Comparison of ENCODE assay signal across 8 cellular contexts in genomic region chr4:2241410-2242353, GRCh38. TPM values are rescaled to one million over a fixed set of nuclear protein-coding genes. Genes with fewer than 3 reads are reported as not detected.
DNase-seq lines count a peak whose midpoint lies in the region; ATAC-seq, FAIRE-seq and TF ChIP-seq lines count a peak whose summit lies in the region.

HAUS3 (minus strand) TSS chr4:2242121; CDS start chr4:2240946, 1,175 bp downstream.
POLN (minus strand) TSS chr4:2242121; CDS start chr4:2229231, 12,890 bp downstream.

- H3K9me3 ChIP-seq in left ventricle myocardium inferior (replicated peaks): no peaks in the 10 kb centered on the region
- H3K9me3 ChIP-seq in psoas muscle: no peaks in the 10 kb centered on the region

- H3K4me1 ChIP-seq in left ventricle myocardium inferior (peaks cover 91% of the 10 kb centered on the region), psoas muscle (peaks cover 45% of the 10 kb centered on the region), urinary bladder (ENCODE audit: insufficient read depth) (no peaks in the 10 kb centered on the region)

- peak; percentile 99 for FAIRE-seq in GM12892 (lab: Jason Lieb, UNC)

- 0 to 1% (median 0%) methylated on average over 71 to 88 of the region's 88 CpGs for WGBS in psoas muscle, 3 donors
- under 1% methylated on average over 88 of the region's 88 CpGs for WGBS in urinary bladder

- intact Hi-C loops in left ventricle myocardium inferior (cut with micrococcal nuclease) (no loop called here), psoas muscle (cut with DNase I) (loop anchor here in 1 of 2 donors (2.0 to 5.0 kb wide), 2 partner anchors 19 to 176 kb away; partner anchors contain the start of genes CFAP99 and ZFYVE28)

- TF ChIP-seq POLR2A in GM12892 (IDR thresholded peaks at IDR 0.05; ENCODE audit: low read depth, low read length): peak; percentile 88

- ATAC-seq in HG02840 (IDR thresholded peaks at IDR 0.05; ENCODE audit: low FRiP score, unreplicated experiment): peak; percentile 88
- ATAC-seq in psoas muscle: peak; percentile 97 to 99 (median 98)

- H3K27ac ChIP-seq in left ventricle myocardium inferior (replicated peaks): peak within 1 kb of the TSS; percentile 89
- peak within 1 kb of the TSS; percentile 70 for H3K27ac ChIP-seq in psoas muscle
- peak within 1 kb of the TSS; percentile 51 for H3K27ac ChIP-seq in urinary bladder (ENCODE audit: low read depth)

- no peak for TF ChIP-seq CTCF in left ventricle myocardium inferior (IDR thresholded peaks at IDR 0.05; ENCODE audit: borderline replicate concordance)
- no peak for TF ChIP-seq CTCF in psoas muscle (IDR thresholded peaks at IDR 0.05)

- no peaks in the 10 kb centered on the region for H3K27me3 ChIP-seq in left ventricle myocardium inferior (ENCODE audit: low read depth)
- no peaks in the 10 kb centered on the region for H3K27me3 ChIP-seq in psoas muscle (ENCODE audit: insufficient read depth in 3 of 3, low read length in 2 of 3)

- H3K4me3 ChIP-seq in left ventricle myocardium inferior (peak within 1 kb of the TSS; percentile 99), psoas muscle (peak within 1 kb of the TSS; percentile 93), urinary bladder (ENCODE audit: low read depth, low read length) (peak within 1 kb of the TSS; percentile 84)

- H3K36me3 ChIP-seq in left ventricle myocardium inferior (no peaks in the 10 kb centered on the region), psoas muscle (ENCODE audit: insufficient read depth in 1 of 2, low read depth in 1 of 2) (peaks cover 0 to 31% of the 10 kb centered on the region in 2 donors), urinary bladder (ENCODE audit: insufficient read depth) (no peaks in the 10 kb centered on the region)

- DNase-seq in GM12892 (ENCODE audit: insufficient read length) (peak; percentile 97), NCI-H1436 treated with DMSO at 0.1 percent for 48 hours (lab: John Stamatoyannopoulos, UW) (peak; percentile 40), T follicular helper cell (ENCODE audit: low read depth) (peak; percentile 98), amniotic stem cell (lab: John Stamatoyannopoulos, UW) (peak; percentile 87), left ventricle myocardium inferior (peak; percentile 98), psoas muscle (peak; percentile 98 to 100)

RNA-seq across cellular contexts. Expression of gene HAUS3, which starts in this region (rescaled TPM):
- polyA plus RNA-seq in GM12892 (2012; ENCODE audit: missing spikeins): 14.5 TPM
- total RNA-seq in left ventricle myocardium inferior (6.4 TPM), psoas muscle (1 to 10 TPM; 4.2 to 7.4 (median 5.1) TPM), urinary bladder (26.6 TPM)
- polyA plus RNA-seq in psoas muscle (10 to 100 TPM in 1 of 3 donors, 1 to 10 TPM in 2; 5.3 to 16.1 (median 5.8) TPM), urinary bladder (8.1 TPM)

RNA-seq across cellular contexts. Expression of gene POLN, which starts in this region (rescaled TPM):
- 1.5 TPM for polyA plus RNA-seq in GM12892 (2012; ENCODE audit: missing spikeins)
- 2.2 TPM for total RNA-seq in left ventricle myocardium inferior
- 1 to 10 TPM in 3 of 4 donors, under 1 TPM in 1; 0.84 to 3.0 (median 1.8) TPM for total RNA-seq in psoas muscle
- under 1 TPM; 0.44 to 0.95 (median 0.80) TPM for polyA plus RNA-seq in psoas muscle
- total RNA-seq in urinary bladder: 3.1 TPM
- 1.0 TPM for polyA plus RNA-seq in urinary bladder

Comparison
In these comparisons a context has a peak if more than half of its experiments do, and no peak if none do; other contexts are left out.
1. Peak in every context shown above with its lines: DNase-seq, ATAC-seq, H3K4me3 ChIP-seq and H3K27ac ChIP-seq.
2. DNase-seq: peak in every context shown above with its lines; median percentile 99 in psoas muscle; 98 in T follicular helper cell; 98 in left ventricle myocardium inferior; 97 in GM12892; 87 in amniotic stem cell; 40 in NCI-H1436 treated with DMSO at 0.1 percent for 48 hours.